ENCODE assay signal across 23 cellular contexts in the genomic region with DNA sequence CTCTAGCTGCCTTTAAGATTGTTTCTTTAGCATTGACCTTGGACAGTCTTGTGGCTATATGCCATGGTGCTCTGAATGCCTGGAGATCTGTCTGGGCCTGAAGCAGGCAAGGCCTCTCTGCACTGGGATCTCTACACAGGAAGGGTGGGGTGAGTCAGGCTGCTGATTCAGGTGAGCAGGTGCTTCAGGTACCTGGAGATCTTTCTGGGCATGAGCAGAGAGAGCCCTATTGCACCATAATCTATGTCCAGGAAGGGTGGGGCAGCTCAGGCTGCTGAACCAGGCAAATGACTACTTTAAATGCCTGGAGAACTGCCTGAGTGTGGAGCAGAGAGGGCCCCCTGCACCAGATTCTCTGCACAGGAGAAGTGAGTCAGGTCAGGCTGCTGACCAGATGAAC.
"Had no signal": no experiment of that assay in that cellular context is flagged by ENCODE, and none has a peak within 500 bp of the region (broad histone marks: within the 10 kb centered on the region; RNA-seq: fewer than 3 reads in every experiment).

No MANE protein-coding gene starts in this region.

- DNase-seq: activated CD4-positive, alpha-beta T cell treated with anti-CD3 and anti-CD28 coated beads for 4 hours; activated CD4-positive, alpha-beta T cell treated with anti-CD3 and anti-CD28 coated beads, Interleukin-2, amount 50 U/mL, for 4 hours; activated naive CD4-positive, alpha-beta T cell treated with Interleukin-2 at 50 U/mL for 16 hours; activated naive CD8-positive, alpha-beta T cell treated with anti-CD3 and anti-CD28 coated beads for 36 hours; activated T-cell treated with anti-CD3 and anti-CD28 coated beads for 4 hours; activated T-cell treated with anti-CD3 and anti-CD28 coated beads, Interleukin-2, amount 50 U/mL, for 72 hours; adrenal gland; aorta; body of pancreas; cortex of kidney; islet precursor cell; left colon; midbrain; naive thymus-derived CD4-positive, alpha-beta T cell; pancreas; retina; small intestine; stimulated activated CD4-positive, alpha-beta T cell treated with anti-CD3 and anti-CD28 coated beads, Interleukin-4, amount 100 ng/mL, for 24 hours; T-helper 1 cell; trophoblast cell; uterus had no signal

- H3K27ac ChIP-seq: adrenal gland, body of pancreas, pancreas, prostate gland, thoracic aorta, uterus had no signal
